ENCODE assay signal across 31 cellular contexts in the genomic region with DNA sequence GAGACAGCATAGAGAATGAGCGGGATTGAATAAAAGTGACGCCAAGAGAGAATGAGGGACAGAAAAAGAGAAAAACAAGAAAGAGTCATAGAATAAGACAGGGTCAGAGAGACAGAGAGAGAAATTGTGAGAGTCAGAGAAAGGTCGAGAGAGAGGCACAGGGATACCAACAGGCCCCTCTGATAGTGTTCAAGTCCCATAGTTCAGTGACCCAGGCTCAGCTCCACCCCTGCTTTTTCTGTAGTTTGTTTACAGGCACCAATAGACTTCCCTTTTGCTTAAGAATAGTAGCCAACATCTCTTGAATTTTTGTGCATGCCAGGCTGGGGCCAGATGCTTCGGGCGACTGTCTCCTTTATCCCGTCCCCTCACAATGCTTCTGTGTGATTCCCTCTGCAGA.
"Had no signal": no experiment of that assay in that cellular context is flagged by ENCODE, and none has a peak within 500 bp of the region (broad histone marks: within the 10 kb centered on the region; RNA-seq: fewer than 3 reads in every experiment).

No MANE protein-coding gene starts in this region.

- H3K36me3 ChIP-seq: MG63, SJCRH30 had no signal

- H3K27me3 ChIP-seq: MG63, SJCRH30 had no signal

- H3K9me3 ChIP-seq: MG63, SJCRH30 had no signal

- H3K9me3 Mint-ChIP-seq: activated CD4-positive, alpha-beta memory T cell treated with anti-CD3 and anti-CD28 coated beads for 36 hours; activated naive CD4-positive, alpha-beta T cell treated with anti-CD3 and anti-CD28 coated beads, Interleukin-2, amount 10 ng/mL, durations not matched to agents 7 days and 5 days; activated naive CD8-positive, alpha-beta T cell treated with anti-CD3 and anti-CD28 coated beads, Interleukin-2, amount 50 U/mL, for 24 hours; activated T-cell treated with anti-CD3 and anti-CD28 coated beads, Interleukin-2, amount 50 U/mL, for 4 hours; activated T-helper 1 cell treated with anti-CD3 and anti-CD28 coated beads, Interleukin-12 subunit alpha, Interleukin-12 subunit beta, Interleukin-2, Interleukin-4 antibody, amounts not matched to agents 30 ng/mL and 10 ng/mL and 1 ng/mL, durations not matched to agents 14 hours and 24 hours and 36 hours; T-helper 2 cell treated with Interferon-gamma antibody and Interleukin-4, amounts not matched to agents 5 μg/mL and 100 μg/mL, for 36 hours had no signal

- H3K4me3 ChIP-seq: MG63, SJCRH30, SK-N-MC had no signal

- H3K27ac ChIP-seq: SJCRH30, SK-N-MC had no signal

- H3K27me3 Mint-ChIP-seq: activated CD4-positive, alpha-beta memory T cell treated with anti-CD3 and anti-CD28 coated beads for 36 hours; activated naive CD4-positive, alpha-beta T cell treated with anti-CD3 and anti-CD28 coated beads, Interleukin-2, amount 10 ng/mL, durations not matched to agents 7 days and 5 days; activated naive CD8-positive, alpha-beta T cell; activated naive CD8-positive, alpha-beta T cell treated with anti-CD3 and anti-CD28 coated beads, Interleukin-2, amount 50 U/mL, for 24 hours had no signal

- H3K36me3 Mint-ChIP-seq: activated CD4-positive, alpha-beta memory T cell treated with anti-CD3 and anti-CD28 coated beads for 36 hours; activated naive CD4-positive, alpha-beta T cell treated with anti-CD3 and anti-CD28 coated beads, Interleukin-2, amount 10 ng/mL, durations not matched to agents 7 days and 5 days; activated naive CD8-positive, alpha-beta T cell; brain had no signal

- DNase-seq: activated CD4-positive, alpha-beta memory T cell treated with anti-CD3 and anti-CD28 coated beads for 36 hours; activated CD4-positive, alpha-beta T cell treated with anti-CD3 and anti-CD28 coated beads for 4 hours; activated CD4-positive, alpha-beta T cell treated with anti-CD3 and anti-CD28 coated beads, Interleukin-2, amount 50 U/mL, for 1 hour; activated CD4-positive, CD25-positive, alpha-beta regulatory T cell treated with anti-CD3 and anti-CD28 coated beads, Interleukin-2, amount 50 U/mL, for 72 hours; activated CD8-positive, alpha-beta memory T cell treated with anti-CD3 and anti-CD28 coated beads, Interleukin-2, amount 50 U/mL, for 4 hours; activated effector memory CD4-positive, alpha-beta T cell treated with Interleukin-2 at 50 U/mL for 16 hours; activated naive CD4-positive, alpha-beta T cell treated with anti-CD3 and anti-CD28 coated beads, Interleukin-2, amount 10 ng/mL, durations not matched to agents 7 days and 5 days; activated naive CD8-positive, alpha-beta T cell treated with anti-CD3 and anti-CD28 coated beads, Interleukin-2, amount 50 U/mL, for 24 hours; activated T-cell treated with anti-CD3 and anti-CD28 coated beads for 4 hours; activated T-cell treated with anti-CD3 and anti-CD28 coated beads, Interleukin-2, amount 50 U/mL, for 4 hours; anterior cingulate cortex; caudate nucleus; Kasumi-1; KG1; MG63; NCI-H1048; NCI-H1105 treated with DMSO at 0.1 percent for 48 hours; NCI-H1436; NCI-H1694; NCI-H1930; NCI-H2081 treated with DMSO at 0.1 percent for 48 hours; NCI-H345; NCI-H524 treated with DMSO at 0.1 percent for 48 hours; SHP77; SJCRH30 had no signal

- FAIRE-seq: TTC549 had no signal

- ATAC-seq: activated naive CD8-positive, alpha-beta T cell treated with anti-CD3 and anti-CD28 coated beads, Interleukin-2, amount 50 U/mL, for 24 hours; activated T-cell treated with anti-CD3 and anti-CD28 coated beads, Interleukin-2, amount 50 U/mL, for 4 hours had no signal

- H3K4me3 Mint-ChIP-seq: activated CD4-positive, alpha-beta memory T cell treated with anti-CD3 and anti-CD28 coated beads for 36 hours; activated naive CD4-positive, alpha-beta T cell treated with anti-CD3 and anti-CD28 coated beads, Interleukin-2, amount 10 ng/mL, durations not matched to agents 7 days and 5 days; activated naive CD8-positive, alpha-beta T cell; activated naive CD8-positive, alpha-beta T cell treated with anti-CD3 and anti-CD28 coated beads, Interleukin-2, amount 50 U/mL, for 24 hours; activated T-cell treated with anti-CD3 and anti-CD28 coated beads, Interleukin-2, amount 50 U/mL, for 4 hours; activated T-helper 1 cell treated with anti-CD3 and anti-CD28 coated beads, Interleukin-12 subunit alpha, Interleukin-12 subunit beta, Interleukin-2, Interleukin-4 antibody, amounts not matched to agents 30 ng/mL and 10 ng/mL and 1 ng/mL, durations not matched to agents 14 hours and 24 hours and 36 hours; brain; T-helper 2 cell treated with Interferon-gamma antibody and Interleukin-4, amounts not matched to agents 5 μg/mL and 100 μg/mL, for 36 hours had no signal

- H3K27ac Mint-ChIP-seq: activated CD4-positive, alpha-beta memory T cell treated with anti-CD3 and anti-CD28 coated beads for 36 hours; activated naive CD4-positive, alpha-beta T cell treated with anti-CD3 and anti-CD28 coated beads, Interleukin-2, amount 10 ng/mL, durations not matched to agents 7 days and 5 days; activated naive CD8-positive, alpha-beta T cell; activated naive CD8-positive, alpha-beta T cell treated with anti-CD3 and anti-CD28 coated beads, Interleukin-2, amount 50 U/mL, for 24 hours; activated T-helper 1 cell treated with anti-CD3 and anti-CD28 coated beads, Interleukin-12 subunit alpha, Interleukin-12 subunit beta, Interleukin-2, Interleukin-4 antibody, amounts not matched to agents 30 ng/mL and 10 ng/mL and 1 ng/mL, durations not matched to agents 14 hours and 24 hours and 36 hours; brain; T-helper 2 cell treated with Interferon-gamma antibody and Interleukin-4, amounts not matched to agents 5 μg/mL and 100 μg/mL, for 36 hours had no signal
